Comparison of ENCODE assay signal across 8 cellular contexts in genomic region chr1:226121049-226121586, GRCh38. TPM values are rescaled to one million over a fixed set of nuclear protein-coding genes. Genes with fewer than 3 reads are reported as not detected.
DNase-seq lines count a peak whose midpoint lies in the region; FAIRE-seq and TF ChIP-seq lines count a peak whose summit lies in the region.

No MANE protein-coding gene starts in this region.

- no peak overlapping the region for H3K27ac ChIP-seq in kidney (ENCODE audit: low read depth in 2 of 2, low read length in 2 of 2)

- H3K4me3 Mint-ChIP-seq in chondrocyte (ENCODE audit: unreplicated experiment) (peak overlapping the region; percentile 59), nephron progenitor cell (peak overlapping the region; percentile 83)

- intact Hi-C loops in kidney (cut with DNase I): no loop called here

- DNase-seq in BE2C: no peak
- DNase-seq in Jurkat, Clone E6-1 (ENCODE audit: low read depth, low spot score): no peak
- peak; percentile 77 for DNase-seq in chondrocyte (ENCODE audit: low spot score)
- no peak for DNase-seq in nephron progenitor cell
- no peak for DNase-seq in kidney
- no peak for DNase-seq in epidermal melanocyte (ENCODE audit: insufficient read length, low spot score)
- DNase-seq in GF-D8 (lab: John Stamatoyannopoulos, UW): no peak
- DNase-seq in NCI-H1436 (lab: John Stamatoyannopoulos, UW): no peak

- no peaks in the 10 kb centered on the region for H3K27me3 ChIP-seq in BE2C

- H3K36me3 ChIP-seq in BE2C (no peaks in the 10 kb centered on the region), kidney (ENCODE audit: control insufficient read depth in 1 of 2, insufficient read depth in 2 of 2, low read length in 2 of 2) (no peaks in the 10 kb centered on the region)

- H3K27me3 Mint-ChIP-seq in chondrocyte (ENCODE audit: low read depth) (no peaks in the 10 kb centered on the region), nephron progenitor cell (ENCODE audit: low read depth, poor library complexity) (peaks cover 5% of the 10 kb centered on the region)

- no peaks in the 10 kb centered on the region for H3K36me3 Mint-ChIP-seq in chondrocyte (ENCODE audit: low read depth)
- no peaks in the 10 kb centered on the region for H3K36me3 Mint-ChIP-seq in nephron progenitor cell (ENCODE audit: low read depth)

- H3K9me3 ChIP-seq in BE2C (no peaks in the 10 kb centered on the region), kidney (ENCODE audit: control insufficient read depth in 1 of 2, low read length in 2 of 2) (no peaks in the 10 kb centered on the region)

- TF ChIP-seq CTCF in BE2C (IDR thresholded peaks at IDR 0.05; ENCODE audit: low read depth, low read length): no peak
- TF ChIP-seq CTCF in chondrocyte (IDR thresholded peaks at IDR 0.05): no peak
- no peak for TF ChIP-seq CTCF in nephron progenitor cell (IDR thresholded peaks at IDR 0.05)
- TF ChIP-seq CTCF in kidney (IDR thresholded peaks at IDR 0.05; ENCODE audit: borderline replicate concordance, extremely low read depth, insufficient read depth): no peak

- H3K27ac Mint-ChIP-seq in chondrocyte (ENCODE audit: unreplicated experiment): peak overlapping the region; percentile 63
- no peak overlapping the region for H3K27ac Mint-ChIP-seq in nephron progenitor cell

- H3K4me1 ChIP-seq in BE2C (no peaks in the 10 kb centered on the region), kidney (ENCODE audit: control insufficient read depth in 1 of 2, insufficient read depth in 1 of 2, low read depth in 1 of 2, low read length in 2 of 2) (peaks cover 0 to 6% of the 10 kb centered on the region in 2 donors)

- FAIRE-seq in kidney (lab: Jason Lieb, UNC): no peak

- H3K4me1 Mint-ChIP-seq in chondrocyte (ENCODE audit: low read depth): peaks cover 12% of the 10 kb centered on the region
- H3K4me1 Mint-ChIP-seq in nephron progenitor cell: peaks cover 55% of the 10 kb centered on the region

- no peak overlapping the region for H3K9ac ChIP-seq in kidney (ENCODE audit: low read length in 2 of 2)

- H3K9me3 Mint-ChIP-seq in chondrocyte (ENCODE audit: low read depth): no peaks in the 10 kb centered on the region
- H3K9me3 Mint-ChIP-seq in nephron progenitor cell: peaks cover under 1% of the 10 kb centered on the region

- H3K4me3 ChIP-seq in BE2C (ENCODE audit: low read depth, low read length): peak overlapping the region; percentile 65
- H3K4me3 ChIP-seq in Jurkat, Clone E6-1 (ENCODE audit: low read length): peak overlapping the region; percentile 52
- peak overlapping the region in 1 of 2 donors; percentile 1 for H3K4me3 ChIP-seq in kidney (ENCODE audit: low read length in 2 of 2)

RNA-seq across cellular contexts. Expression of gene H3-3A, which starts 58.6 kb away (rescaled TPM):
- 794 TPM for polyA plus RNA-seq in BE2C (2012; ENCODE audit: insufficient read depth, insufficient read length, low read depth)
- 949 TPM for polyA plus RNA-seq in Jurkat, Clone E6-1 (2012; ENCODE audit: insufficient read depth, insufficient read length)
- total RNA-seq in chondrocyte (307 to 328 TPM (median 315 TPM) in 3 replicates), kidney (524 TPM)
- 404 TPM for polyA plus RNA-seq in kidney (ENCODE audit: insufficient read depth, low read depth, low replicate concordance)
